ENCODE assay signal across 8 cellular contexts in genomic region chr3:196609343-196609775, GRCh38. TPM values are rescaled to one million over a fixed set of nuclear protein-coding genes. Genes with fewer than 3 reads are reported as not detected.
A peak's percentile ranks its signal among the peaks of the same experiment; 100 is the strongest.
DNase-seq lines count a peak whose midpoint lies in the region; ATAC-seq and TF ChIP-seq lines count a peak whose summit lies in the region.

No MANE protein-coding gene starts in this region.

- H3K27me3 Mint-ChIP-seq in WTC11 (ENCODE audit: low read depth) = no peaks in the 10 kb centered on the region
- no peaks in the 10 kb centered on the region for H3K27me3 Mint-ChIP-seq in MCF 10A (ENCODE audit: insufficient read depth, unreplicated experiment)
- peaks cover 2 to 4% (median 3%) of the 10 kb centered on the region in 3 donors for H3K27me3 Mint-ChIP-seq in immature natural killer cell (ENCODE audit: low read depth in 3 of 3)

- POLR2A ChIA-PET in WTC11 (lab: Charles Lee) (interaction anchor here (1.0 kb wide), 1 partner anchor 333 kb away, joined by 4 read pairs; the partner anchor contains the start of gene NCBP2), MCF 10A (lab: Yijun Ruan, JAX) (interaction anchor here (0.6 to 1.9 kb wide), 7 partner anchors 9 to 259 kb away, joined by 3 to 6 read pairs (median 4); partner anchors contain the start of gene SENP5)

- CTCF ChIA-PET in WTC11 (lab: Charles Lee) = interaction anchor here (0.5 to 2.6 kb wide), 47 partner anchors 9 to 376 kb away, joined by 3 to 67 read pairs (median 4); partner anchors contain the start of genes CEP19, FBXO45, NCBP2 and NRROS
- CTCF ChIA-PET in MCF 10A (lab: Yijun Ruan, JAX) = interaction anchor here (0.7 to 10.2 kb wide), 20 partner anchors 12 to 356 kb away, joined by 3 to 149 read pairs (median 4); partner anchors contain the start of gene NCBP2

- ATAC-seq in GM18502 (IDR thresholded peaks at IDR 0.05; ENCODE audit: poor library complexity, unreplicated experiment) = peak; percentile 82
- ATAC-seq in HG03139 (IDR thresholded peaks at IDR 0.05; ENCODE audit: unreplicated experiment) = peak; percentile 69
- peak; percentile 98 for ATAC-seq in WTC11
- no peak for ATAC-seq in HG02759 (IDR thresholded peaks at IDR 0.05; ENCODE audit: unreplicated experiment)

- BruUV-seq in MCF 10A (replicated peaks; lab: Mats Ljungman, UMichigan) = no TSS peak

- peak; percentile 87 for DNase-seq in NCI-H345 (lab: John Stamatoyannopoulos, UW)
- peak; percentile 95 for DNase-seq in WTC11 (ENCODE audit: low spot score)
- DNase-seq in MCF 10A (ENCODE audit: unreplicated experiment) = peak; percentile 89
- peak; percentile 86 to 89 (median 87) for DNase-seq in immature natural killer cell
- peak; percentile 89 to 93 for DNase-seq in stimulated activated CD4-positive, alpha-beta T cell treated with anti-CD3 and anti-CD28 coated beads, Interleukin-15, amount 100 ng/mL, for 48 hours (ENCODE audit: low read depth in 2 of 2)

- TF ChIP-seq CTCF in WTC11 (IDR thresholded peaks at IDR 0.05) (peak; percentile 79), MCF 10A (IDR thresholded peaks at IDR 0.05; ENCODE audit: unreplicated experiment) (peak; percentile 93)

- H3K36me3 Mint-ChIP-seq in WTC11 (no peaks in the 10 kb centered on the region), MCF 10A (ENCODE audit: insufficient read depth, unreplicated experiment) (no peaks in the 10 kb centered on the region), immature natural killer cell (no peaks in the 10 kb centered on the region)

- intact Hi-C loops in MCF 10A (cut with micrococcal nuclease) = loop anchor here (1.0 to 2.0 kb wide), 3 partner anchors 76 to 361 kb away; partner anchors contain the start of gene NCBP2

- H3K27ac Mint-ChIP-seq in WTC11 (no peak overlapping the region), MCF 10A (ENCODE audit: low read depth, unreplicated experiment) (no peak overlapping the region), immature natural killer cell (peak overlapping the region; percentile 77 to 95 (median 92))

- H3K9me3 Mint-ChIP-seq in WTC11 = no peaks in the 10 kb centered on the region
- H3K9me3 Mint-ChIP-seq in MCF 10A (ENCODE audit: unreplicated experiment) = peaks cover 7% of the 10 kb centered on the region
- H3K9me3 Mint-ChIP-seq in immature natural killer cell = no peaks in the 10 kb centered on the region

- H3K4me3 Mint-ChIP-seq in WTC11 = no peak overlapping the region
- no peak overlapping the region for H3K4me3 Mint-ChIP-seq in MCF 10A (ENCODE audit: unreplicated experiment)
- peak overlapping the region; percentile 58 to 79 (median 74) for H3K4me3 Mint-ChIP-seq in immature natural killer cell

- H3K4me1 Mint-ChIP-seq in WTC11 = peaks cover 17% of the 10 kb centered on the region
- H3K4me1 Mint-ChIP-seq in MCF 10A (ENCODE audit: insufficient read depth, unreplicated experiment) = peaks cover 9% of the 10 kb centered on the region
- H3K4me1 Mint-ChIP-seq in immature natural killer cell = peaks cover 46 to 58% of the 10 kb centered on the region in 2 donors

TF ChIP-seq in WTC11, 78 proteins besides CTCF, POLR2A, EP300 and RAD21:
- TF ChIP-seq HMGA2 (CRISPR knock-in tag; IDR thresholded peaks at IDR 0.05) = no peak
- TF ChIP-seq ZNF416 (CRISPR knock-in tag; IDR thresholded peaks at IDR 0.05) = no peak
- TF ChIP-seq SMAD3 (CRISPR knock-in tag; IDR thresholded peaks at IDR 0.05; ENCODE audit: borderline replicate concordance) = no peak
- no peak for TF ChIP-seq MYBL2 (CRISPR knock-in tag; IDR thresholded peaks at IDR 0.05)
- TF ChIP-seq ZNF138 (CRISPR knock-in tag; conservative IDR thresholded peaks at IDR 0.05) = no peak
- no peak for TF ChIP-seq USF1 (CRISPR knock-in tag; IDR thresholded peaks at IDR 0.05)
- no peak for TF ChIP-seq NFE2L1 (CRISPR knock-in tag; IDR thresholded peaks at IDR 0.05)
- TF ChIP-seq KAT7 (CRISPR knock-in tag; IDR thresholded peaks at IDR 0.05; ENCODE audit: borderline replicate concordance) = no peak
- TF ChIP-seq TEAD4 (CRISPR knock-in tag; IDR thresholded peaks at IDR 0.05) = no peak
- no peak for TF ChIP-seq ESRRA (CRISPR knock-in tag; IDR thresholded peaks at IDR 0.05; ENCODE audit: borderline replicate concordance)
- TF ChIP-seq JAZF1 (CRISPR knock-in tag; IDR thresholded peaks at IDR 0.05) = no peak

RNA-seq across cellular contexts. Expression of gene NRROS, which starts 30.1 kb away (rescaled TPM):
- total RNA-seq in WTC11 (2021) (3.1 to 5.1 TPM (median 4.9 TPM) in 3 replicates), MCF 10A (2022) (not detected in 2 replicates)
- 10 to 100 TPM in 1 of 3 donors, 1 to 10 TPM in 2; 6.3 to 14.1 (median 8.0) TPM for polyA plus RNA-seq in immature natural killer cell

RNA-seq across cellular contexts. Expression of gene FBXO45, which starts 40.9 kb away (rescaled TPM):
- total RNA-seq in WTC11 (2021) (15.0 to 16.1 TPM (median 15.4 TPM) in 3 replicates), MCF 10A (2022) (13.2 and 16.0 TPM in 2 replicates)
- 1 to 10 TPM; 2.6 to 6.6 (median 3.3) TPM for polyA plus RNA-seq in immature natural killer cell

RNA-seq across cellular contexts. Expression of gene WDR53, which starts 41.0 kb away (rescaled TPM):
- 20.0 to 21.4 TPM (median 21.1 TPM) in 3 replicates for total RNA-seq in WTC11 (2021)
- total RNA-seq in MCF 10A (2022) = 14.4 and 18.8 TPM in 2 replicates
- polyA plus RNA-seq in immature natural killer cell = 10 to 100 TPM; 11.2 to 28.6 (median 14.8) TPM

Comparison
In these comparisons a context has a peak if more than half of its experiments do, and no peak if none do; other contexts are left out.
1. H3K27ac Mint-ChIP-seq: peak in immature natural killer cell (6 of 6); none in WTC11 (single experiment) and MCF 10A (single experiment).
2. H3K4me3 Mint-ChIP-seq: peak in immature natural killer cell (5 of 5); none in WTC11 (single experiment) and MCF 10A (single experiment).
3. Peak in every context shown above with its lines, with median percentiles within 50 percentile points of each other: DNase-seq.